ENCODE assay signal across 19 cellular contexts in genomic region chr3:128742821-128743594, GRCh38.
"Had no signal": no experiment of that assay in that cellular context is flagged by ENCODE, and none has a peak within 500 bp of the region (broad histone marks: within the 10 kb centered on the region; RNA-seq: fewer than 3 reads in every experiment).

No MANE protein-coding gene starts in this region.

- H3K9ac ChIP-seq: parathyroid adenoma had no signal

- DNase-seq: central memory CD4-positive, alpha-beta T cell; cortex of kidney; dorsolateral prefrontal cortex; effector memory CD4-positive, alpha-beta T cell; glutamatergic neuron; islet precursor cell; lower lobe of right lung; midbrain; retina; small intestine; stimulated activated CD4-positive, alpha-beta T cell treated with anti-CD3 and anti-CD28 coated beads, Interleukin-12 subunit alpha, Interleukin-12 subunit beta, amount 100 ng/mL, for 4 hours; stimulated activated naive CD4-positive, alpha-beta T cell; thyroid gland had no signal

- H3K27me3 ChIP-seq: dorsolateral prefrontal cortex, esophagus muscularis mucosa, gastroesophageal sphincter, left lung, suprapubic skin, thyroid gland had no signal

- H3K27ac ChIP-seq: dorsolateral prefrontal cortex, esophagus muscularis mucosa, gastroesophageal sphincter, left lung, lower lobe of right lung, parathyroid adenoma, prostate gland, suprapubic skin, thyroid gland had no signal

- H3K4me1 ChIP-seq: parathyroid adenoma, prostate gland, suprapubic skin, thyroid gland had no signal

- ATAC-seq: gastroesophageal sphincter, left lung had no signal

- H3K4me3 ChIP-seq: dorsolateral prefrontal cortex, esophagus muscularis mucosa, gastroesophageal sphincter, left lung, lower lobe of right lung, prostate gland, suprapubic skin, thyroid gland had no signal

- H3K9me3 ChIP-seq: gastroesophageal sphincter, left lung, lower lobe of right lung, prostate gland, suprapubic skin, thyroid gland had no signal

- H2AFZ ChIP-seq: parathyroid adenoma had no signal

- H3K36me3 ChIP-seq: prostate gland, thyroid gland had no signal
